ENCODE assay signal across 8 cellular contexts in the genomic region with DNA sequence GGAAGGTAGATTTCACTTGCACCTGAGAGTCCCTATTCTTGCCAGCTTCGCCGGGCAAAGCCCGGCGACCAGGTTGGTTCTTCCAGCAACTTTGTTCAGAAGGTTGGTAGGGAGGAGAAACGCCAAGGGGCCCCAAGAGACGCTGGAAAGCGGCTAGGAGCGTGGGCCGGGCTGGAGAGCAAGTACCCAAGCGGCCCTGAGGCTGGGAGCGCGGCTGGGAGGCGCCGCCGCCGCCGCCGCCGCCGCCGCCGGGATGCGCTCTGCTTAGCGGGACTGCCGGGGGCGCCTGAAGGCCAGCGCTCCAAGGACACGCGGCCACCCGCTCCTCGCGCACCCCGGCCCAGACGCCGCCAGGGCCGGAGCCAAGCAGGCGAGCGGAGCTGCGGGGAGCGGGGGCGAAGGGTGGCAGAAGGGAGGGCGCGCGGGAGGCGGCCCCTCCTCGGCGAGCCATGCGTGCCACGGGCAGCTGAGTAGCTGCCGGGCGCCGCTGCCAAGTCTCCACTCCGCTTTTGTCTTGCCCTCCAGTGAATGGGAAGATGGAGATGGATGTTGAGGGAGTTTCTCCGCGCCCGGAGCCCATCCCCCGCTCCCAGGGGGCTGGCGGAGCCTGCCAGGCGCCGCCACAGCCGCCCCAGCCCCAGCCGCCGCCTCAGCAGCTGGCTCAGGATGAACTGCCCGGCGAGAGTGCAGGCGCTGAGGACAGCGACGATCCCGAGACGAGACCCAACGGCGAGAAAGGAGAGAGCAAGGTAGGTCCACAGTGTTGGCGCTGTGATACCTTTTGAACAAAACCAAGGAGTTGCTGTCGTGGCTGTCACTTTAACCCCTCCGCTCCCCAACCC.
DNase-seq lines count a peak whose midpoint lies in the region; ATAC-seq and TF ChIP-seq lines count a peak whose summit lies in the region.

No MANE protein-coding gene starts in this region.

- ATAC-seq in CD8-positive, alpha-beta T cell = no peak
- ATAC-seq in GM18873 (IDR thresholded peaks at IDR 0.05; ENCODE audit: low FRiP score, unreplicated experiment) (no peak), GM18520 (IDR thresholded peaks at IDR 0.05; ENCODE audit: unreplicated experiment) (no peak)

- H3K27me3 ChIP-seq in CD8-positive, alpha-beta T cell (ENCODE audit: insufficient read depth, low read length) = peaks cover 6% of the 10 kb centered on the region

- no peaks in the 10 kb centered on the region for H3K9me3 ChIP-seq in CD8-positive, alpha-beta T cell (ENCODE audit: low read length)

- H3K4me3 ChIP-seq in fibroblast of the aortic adventitia (ENCODE audit: low read depth, low read length) = peak overlapping the region; percentile 44
- H3K4me3 ChIP-seq in CD8-positive, alpha-beta T cell (ENCODE audit: low read depth, low read length) = no peak overlapping the region

- H3K36me3 ChIP-seq in CD8-positive, alpha-beta T cell (ENCODE audit: insufficient read depth, low read length) = no peaks in the 10 kb centered on the region

- TF ChIP-seq CTCF in fibroblast of the aortic adventitia (IDR thresholded peaks at IDR 0.05; ENCODE audit: insufficient read depth, low read length) (no peak), osteocyte (IDR thresholded peaks at IDR 0.05) (no peak)
- no peak for TF ChIP-seq CTCF in CD8-positive, alpha-beta T cell (IDR thresholded peaks at IDR 0.05)

- no peaks in the 10 kb centered on the region for H3K9me3 Mint-ChIP-seq in osteocyte (ENCODE audit: unreplicated experiment)
- no peaks in the 10 kb centered on the region for H3K9me3 Mint-ChIP-seq in CD8-positive, alpha-beta T cell

- peak overlapping the region; percentile 65 for H3K4me3 Mint-ChIP-seq in osteocyte (ENCODE audit: unreplicated experiment)
- no peak overlapping the region for H3K4me3 Mint-ChIP-seq in CD8-positive, alpha-beta T cell

- peaks cover 88% of the 10 kb centered on the region for H3K27me3 Mint-ChIP-seq in osteocyte (ENCODE audit: unreplicated experiment)
- H3K27me3 Mint-ChIP-seq in CD8-positive, alpha-beta T cell (ENCODE audit: low read depth) = peaks cover 52% of the 10 kb centered on the region

- POLR2A ChIA-PET in CD8-positive, alpha-beta T cell (lab: Charles Lee) = no interaction called here

- peak; percentile 25 for DNase-seq in DMS 273 treated with DMSO at 0.1 percent for 48 hours (lab: John Stamatoyannopoulos, UW)
- DNase-seq in NCI-H510A (lab: John Stamatoyannopoulos, UW) = peak; percentile 12
- no peak for DNase-seq in fibroblast of the aortic adventitia (ENCODE audit: low read depth)
- no peak for DNase-seq in osteocyte (ENCODE audit: extremely low spot score, unreplicated experiment)
- no peak for DNase-seq in CD8-positive, alpha-beta T cell
- no peak for DNase-seq in SIG-M5 (lab: John Stamatoyannopoulos, UW)

- H3K36me3 Mint-ChIP-seq in osteocyte (ENCODE audit: unreplicated experiment) = no peaks in the 10 kb centered on the region
- no peaks in the 10 kb centered on the region for H3K36me3 Mint-ChIP-seq in CD8-positive, alpha-beta T cell

- CTCF ChIA-PET in CD8-positive, alpha-beta T cell (lab: Charles Lee) = no interaction called here

- no peaks in the 10 kb centered on the region for H3K4me1 ChIP-seq in CD8-positive, alpha-beta T cell (ENCODE audit: insufficient read depth, low read length)

- H3K4me1 Mint-ChIP-seq in osteocyte (ENCODE audit: unreplicated experiment) = peaks cover 12% of the 10 kb centered on the region
- peaks cover 5% of the 10 kb centered on the region for H3K4me1 Mint-ChIP-seq in CD8-positive, alpha-beta T cell (ENCODE audit: low read depth)

- H3K27ac ChIP-seq in CD8-positive, alpha-beta T cell (ENCODE audit: low read depth, low read length) = no peak overlapping the region

- no peak overlapping the region for H3K27ac Mint-ChIP-seq in osteocyte (ENCODE audit: unreplicated experiment)
- H3K27ac Mint-ChIP-seq in CD8-positive, alpha-beta T cell = no peak overlapping the region

- intact Hi-C loops in CD8-positive, alpha-beta T cell (cut with DNase I, micrococcal nuclease) = no loop called here

Comparison
In these comparisons a context has a peak if more than half of its experiments do, and no peak if none do; other contexts are left out.
1. DNase-seq: peak in DMS 273 treated with DMSO at 0.1 percent for 48 hours (single experiment) and NCI-H510A (single experiment); none in fibroblast of the aortic adventitia (single experiment), osteocyte (single experiment), CD8-positive, alpha-beta T cell (0 of 7) and SIG-M5 (single experiment).